ENCODE assay signal across 22 cellular contexts in the genomic region with DNA sequence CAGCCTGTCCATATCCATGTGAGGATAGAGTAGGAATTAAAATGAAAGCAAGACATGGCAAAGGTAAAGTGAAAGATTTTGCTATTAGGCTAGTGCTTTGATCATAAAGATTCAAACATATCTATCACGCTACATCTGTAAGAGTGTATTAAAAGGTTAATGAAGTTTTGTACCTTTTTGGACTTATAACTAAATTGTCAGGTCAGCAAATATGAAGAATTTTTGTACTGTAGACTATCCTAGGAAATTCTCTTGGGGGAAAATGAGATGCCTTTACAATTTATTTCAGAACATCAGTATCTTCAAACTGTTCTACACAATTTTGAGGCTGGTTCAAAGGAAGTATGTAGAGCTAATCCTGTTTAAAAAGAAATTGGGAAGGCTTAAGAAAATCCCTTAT.
DNase-seq lines count a peak whose midpoint lies in the region; ATAC-seq, FAIRE-seq and TF ChIP-seq lines count a peak whose summit lies in the region.
"Had no signal": no experiment of that assay in that cellular context is flagged by ENCODE, and none has a peak within 500 bp of the region (broad histone marks: within the 10 kb centered on the region; RNA-seq: fewer than 3 reads in every experiment).

No MANE protein-coding gene starts in this region.

- BruUV-seq in HepG2 (replicated peaks; lab: Mats Ljungman, UMichigan) (no TSS peak), IMR-90 (replicated peaks; lab: Mats Ljungman, UMichigan) (no TSS peak), K562 (replicated peaks; lab: Mats Ljungman, UMichigan) (no TSS peak)

- H2AK9ac ChIP-seq in IMR-90 (replicated peaks; ENCODE audit: low read depth, low read length, poor library complexity), result no peak overlapping the region

- H2AK5ac ChIP-seq in IMR-90 (ENCODE audit: low read depth, low read length), result no peak overlapping the region
- H2AK5ac ChIP-seq in trophoblast cell (ENCODE audit: low read length), result no peak overlapping the region

- dilution Hi-C loops in IMR-90 (cut with HindIII; ENCODE audit: low sequenced_read_pairs, unreplicated experiment), result no loop called here

- CTCF ChIA-PET in HepG2 (lab: Yijun Ruan, JAX; ENCODE audit: low intra/inter-chr PET ratio, low total read pairs) (no interaction called here), IMR-90 (lab: Yijun Ruan, JAX) (no interaction called here), K562 (lab: Yijun Ruan, JAX; ENCODE audit: low intra/inter-chr PET ratio) (no interaction called here)

- no peaks in the 10 kb centered on the region for H3K9me3 Mint-ChIP-seq in CD14-positive monocyte
- H3K9me3 Mint-ChIP-seq: CD4-positive, alpha-beta T cell had no signal

- TF ChIP-seq EP300 in HepG2 (IDR thresholded peaks at IDR 0.05; ENCODE audit: low read depth in 2 of 2, low read length in 2 of 2) (no peak), HepG2 (CRISPR knock-in tag; IDR thresholded peaks at IDR 0.05; ENCODE audit: borderline replicate concordance) (no peak), K562 (IDR thresholded peaks at IDR 0.05; ENCODE audit: low read length) (no peak)

- no peak overlapping the region for H4K5ac ChIP-seq in IMR-90 (ENCODE audit: low read depth, low read length)

- H3K9me1 ChIP-seq in IMR-90 (ENCODE audit: insufficient read depth, low read length) (no peaks in the 10 kb centered on the region), K562 (ENCODE audit: control insufficient read depth, insufficient read depth, low read length) (no peaks in the 10 kb centered on the region)

- H3K4me1 Mint-ChIP-seq in CD14-positive monocyte, result no peaks in the 10 kb centered on the region

- H3K79me1 ChIP-seq in IMR-90 (ENCODE audit: low read depth in 1 of 2, low read length in 2 of 2), result no peaks in the 10 kb centered on the region
- no peaks in the 10 kb centered on the region for H3K79me1 ChIP-seq in trophoblast cell (ENCODE audit: low read length)

- H3K9ac ChIP-seq in HepG2 (ENCODE audit: insufficient read depth, low read depth, low read length), result no peak overlapping the region
- no peak overlapping the region for H3K9ac ChIP-seq in IMR-90 (ENCODE audit: low read depth, low read length)
- H3K9ac ChIP-seq in K562 (ENCODE audit: insufficient read depth in 1 of 2, low read depth in 2 of 2, low read length in 2 of 2), result no peak overlapping the region
- H3K9ac ChIP-seq in trophoblast cell (ENCODE audit: low read length), result no peak overlapping the region
- H3K9ac ChIP-seq: BLaER1 had no signal

- H3K14ac ChIP-seq in IMR-90 (replicated peaks; ENCODE audit: low read depth, low read length) (no peak overlapping the region), trophoblast cell (ENCODE audit: low read length) (no peak overlapping the region)

- H3K18ac ChIP-seq in IMR-90 (ENCODE audit: low read depth, low read length), result no peak overlapping the region; the same call in 1 of the 2 replicates
- H3K18ac ChIP-seq in trophoblast cell (ENCODE audit: low read length), result no peak overlapping the region

- TF ChIP-seq RAD21 in HepG2 (CRISPR knock-in tag; IDR thresholded peaks at IDR 0.05) (no peak), IMR-90 (IDR thresholded peaks at IDR 0.05; ENCODE audit: low read length) (no peak), K562 (CRISPR knock-in tag; conservative IDR thresholded peaks at IDR 0.05 in 1 of 2, IDR thresholded peaks at IDR 0.05 in 1 of 2) (no peak)

- H3K79me2 ChIP-seq in HepG2 (ENCODE audit: insufficient read depth, low read length) (no peaks in the 10 kb centered on the region), K562 (ENCODE audit: control insufficient read depth, insufficient read depth, low read length) (no peaks in the 10 kb centered on the region), trophoblast cell (ENCODE audit: control insufficient read depth, insufficient read depth, low read length, poor library complexity) (no peaks in the 10 kb centered on the region)

- H4K12ac ChIP-seq in trophoblast cell (ENCODE audit: low read depth, low read length), result no peak overlapping the region

- H2BK120ac ChIP-seq in IMR-90 (ENCODE audit: low read depth, low read length) (no peak overlapping the region), trophoblast cell (ENCODE audit: insufficient read depth, low read length, poor library complexity) (peak overlapping the region; percentile 22)

- TF ChIP-seq POLR2A in HepG2 (IDR thresholded peaks at IDR 0.05; ENCODE audit: insufficient read depth in 1 of 2, low read depth in 2 of 2, low read length in 2 of 2) (no peak), right lobe of liver (IDR thresholded peaks at IDR 0.05) (no peak), IMR-90 (IDR thresholded peaks at IDR 0.05; ENCODE audit: low read depth, low read length) (no peak), K562 (conservative IDR thresholded peaks at IDR 0.05) (no peak)

- H3K36me3 ChIP-seq in HepG2 (replicated peaks in 1 of 2; ENCODE audit: control insufficient read depth in 1 of 2, insufficient read depth in 2 of 2, low read length in 2 of 2) (no peaks in the 10 kb centered on the region), right lobe of liver (no peaks in the 10 kb centered on the region), IMR-90 (ENCODE audit: control insufficient read depth, insufficient read depth, low read length) (no peaks in the 10 kb centered on the region), K562 (ENCODE audit: control insufficient read depth, insufficient read depth, low read length) (no peaks in the 10 kb centered on the region), trophoblast cell (ENCODE audit: control insufficient read depth in 1 of 2, insufficient read depth in 2 of 2, low read length in 2 of 2) (no peaks in the 10 kb centered on the region), HAP-1 (replicated peaks) (no peaks in the 10 kb centered on the region)
- H3K36me3 ChIP-seq: BE2C, BLaER1 had no signal

- H3K27me3 ChIP-seq in HepG2 (ENCODE audit: control insufficient read depth in 1 of 2, insufficient read depth in 2 of 2, low read length in 2 of 2), result no peaks in the 10 kb centered on the region
- H3K27me3 ChIP-seq in right lobe of liver, result no peaks in the 10 kb centered on the region
- no peaks in the 10 kb centered on the region for H3K27me3 ChIP-seq in IMR-90 (ENCODE audit: control insufficient read depth, insufficient read depth, low read length)
- H3K27me3 ChIP-seq in K562 (ENCODE audit: control insufficient read depth in 2 of 2, insufficient read depth in 2 of 2, low read length in 2 of 2), result no peaks in the 10 kb centered on the region
- H3K27me3 ChIP-seq in trophoblast cell (ENCODE audit: insufficient read depth, low read length), result no peaks in the 10 kb centered on the region
- H3K27me3 ChIP-seq in HAP-1 (ENCODE audit: low read depth), result no peaks in the 10 kb centered on the region
- H3K27me3 ChIP-seq: BE2C, BLaER1 had no signal

- no peaks in the 10 kb centered on the region for H3K36me3 Mint-ChIP-seq in CD14-positive monocyte
- H3K36me3 Mint-ChIP-seq: CD8-positive, alpha-beta T cell had no signal

- H3K27ac Mint-ChIP-seq in CD14-positive monocyte, result no peak overlapping the region
- H3K27ac Mint-ChIP-seq: CD4-positive, alpha-beta T cell; CD8-positive, alpha-beta T cell had no signal

- in situ Hi-C loops in HepG2 (cut with HindIII; ENCODE audit: extremely low pct_ligation_motif_present, low pct_unique_long_range_greater_than_20kb), result no loop called here
- in situ Hi-C loops in IMR-90 (cut with MboI; ENCODE audit: low sequenced_read_pairs), result no loop called here
- in situ Hi-C loops in K562 (cut with MboI), result no loop called here
- in situ Hi-C loops in HAP-1 (cut with MboI; ENCODE audit: low sequenced_read_pairs), result no loop called here

- H3K4me1 ChIP-seq in HepG2 (ENCODE audit: insufficient read depth, low read length), result no peaks in the 10 kb centered on the region
- H3K4me1 ChIP-seq in right lobe of liver, result no peaks in the 10 kb centered on the region
- peaks cover 2% of the 10 kb centered on the region for H3K4me1 ChIP-seq in IMR-90 (ENCODE audit: control insufficient read depth, insufficient read depth, low read length)
- no peaks in the 10 kb centered on the region for H3K4me1 ChIP-seq in K562 (replicated peaks in 1 of 2; ENCODE audit: control insufficient read depth in 2 of 2, insufficient read depth in 2 of 2, low read length in 2 of 2)
- H3K4me1 ChIP-seq in trophoblast cell (ENCODE audit: control insufficient read depth in 1 of 2, insufficient read depth in 2 of 2, low read length in 2 of 2), result no peaks in the 10 kb centered on the region
- H3K4me1 ChIP-seq in HAP-1, result peaks cover 2% of the 10 kb centered on the region
- H3K4me1 ChIP-seq: BE2C, BLaER1, Caco-2 had no signal

- no peak overlapping the region for H3K4me3 ChIP-seq in HepG2 (replicated peaks in 1 of 3; ENCODE audit: insufficient read depth in 1 of 3, low read depth in 2 of 3, low read length in 3 of 3)
- H3K4me3 ChIP-seq in right lobe of liver, result no peak overlapping the region
- no peak overlapping the region for H3K4me3 ChIP-seq in IMR-90 (ENCODE audit: insufficient read depth, low read depth, low read length)
- no peak overlapping the region for H3K4me3 ChIP-seq in K562
- H3K4me3 ChIP-seq in trophoblast cell (ENCODE audit: low read depth, low read length), result no peak overlapping the region
- H3K4me3 ChIP-seq in HAP-1, result no peak overlapping the region
- H3K4me3 ChIP-seq: BLaER1 had no signal

- H2BK5ac ChIP-seq in IMR-90 (ENCODE audit: low read depth, low read length, poor library complexity, severe bottlenecking) (no peak overlapping the region), trophoblast cell (ENCODE audit: low read depth, low read length, poor library complexity) (no peak overlapping the region)

- H4K8ac ChIP-seq in IMR-90 (ENCODE audit: low read depth in 2 of 2, low read length in 2 of 2) (no peak overlapping the region), trophoblast cell (ENCODE audit: low read depth, low read length) (no peak overlapping the region)

- H4K91ac ChIP-seq in IMR-90 (ENCODE audit: insufficient read depth, low read depth, low read length) (no peak overlapping the region), trophoblast cell (ENCODE audit: low read depth, low read length) (no peak overlapping the region)

- H2AFZ ChIP-seq in HepG2 (ENCODE audit: low read length) (no peak overlapping the region), IMR-90 (replicated peaks; ENCODE audit: low read length, poor library complexity) (no peak overlapping the region), K562 (ENCODE audit: low read depth, low read length) (no peak overlapping the region), trophoblast cell (ENCODE audit: insufficient read depth, low read length, poor library complexity) (no peak overlapping the region)

- H3K4me2 ChIP-seq in HepG2 (ENCODE audit: low read depth, low read length) (no peak overlapping the region), IMR-90 (ENCODE audit: low read depth, low read length) (no peak overlapping the region), K562 (ENCODE audit: insufficient read depth, low read length) (no peak overlapping the region), trophoblast cell (ENCODE audit: low read length) (no peak overlapping the region)
- H3K4me2 ChIP-seq: BLaER1 had no signal

- no peak for TF ChIP-seq CTCF in HepG2 (CRISPR knock-in tag; IDR thresholded peaks at IDR 0.05)
- TF ChIP-seq CTCF in right lobe of liver (IDR thresholded peaks at IDR 0.05), result no peak
- TF ChIP-seq CTCF in IMR-90 (conservative IDR thresholded peaks at IDR 0.05; ENCODE audit: low read depth, low read length), result no peak
- no peak for TF ChIP-seq CTCF in K562 (IDR thresholded peaks at IDR 0.05 in 2 of 3, conservative IDR thresholded peaks at IDR 0.05 in 1 of 3; ENCODE audit: insufficient read depth in 2 of 3, low read depth in 1 of 3, low read length in 3 of 3)
- no peak for TF ChIP-seq CTCF in CD14-positive monocyte (IDR thresholded peaks at IDR 0.05)

- no peak for FAIRE-seq in HepG2 (lab: Jason Lieb, UNC)
- no peak for FAIRE-seq in K562 (lab: Jason Lieb, UNC)
- FAIRE-seq: G401.6, GM12891, GM18507 had no signal

- no peaks in the 10 kb centered on the region for H3K27me3 Mint-ChIP-seq in CD14-positive monocyte (ENCODE audit: low read depth in 3 of 3)
- H3K27me3 Mint-ChIP-seq: CD4-positive, alpha-beta T cell had no signal

- H2BK20ac ChIP-seq in IMR-90 (ENCODE audit: low read depth, low read length), result no peak overlapping the region

- 0 out of 3 replicates have a peak overlapping the region, but pooled peaks have one; percentile 65 for H2BK15ac ChIP-seq in IMR-90 (ENCODE audit: low read depth, low read length)

- H3K27ac ChIP-seq in HepG2 (ENCODE audit: extremely low read length, insufficient read depth, low read length) (no peak overlapping the region), right lobe of liver (no peak overlapping the region), IMR-90 (ENCODE audit: insufficient read depth, low read length) (no peak overlapping the region), K562 (ENCODE audit: extremely low read depth, low read depth, low read length) (no peak overlapping the region), trophoblast cell (ENCODE audit: low read depth, low read length) (no peak overlapping the region), substantia nigra (ENCODE audit: low read depth, low read length, poor library complexity, severe bottlenecking) (no peak overlapping the region)
- H3K27ac ChIP-seq: 22Rv1, BLaER1 had no signal

- H3K9me3 ChIP-seq in HepG2 (ENCODE audit: low read length) (no peaks in the 10 kb centered on the region), right lobe of liver (no peaks in the 10 kb centered on the region), IMR-90 (ENCODE audit: control insufficient read depth, insufficient read depth, low read length) (no peaks in the 10 kb centered on the region), K562 (replicated peaks; ENCODE audit: control insufficient read depth, insufficient read depth, low read depth, low read length) (no peaks in the 10 kb centered on the region), trophoblast cell (ENCODE audit: insufficient read depth, low read depth, low read length) (no peaks in the 10 kb centered on the region), HAP-1 (no peaks in the 10 kb centered on the region)
- H3K9me3 ChIP-seq: BE2C, BLaER1 had no signal

- H3K4ac ChIP-seq in IMR-90 (ENCODE audit: low read depth, low read length) (no peak overlapping the region), trophoblast cell (ENCODE audit: low read depth, low read length) (no peak overlapping the region)

- H4K20me1 ChIP-seq in HepG2 (ENCODE audit: insufficient read depth, low read length), result no peaks in the 10 kb centered on the region
- no peaks in the 10 kb centered on the region for H4K20me1 ChIP-seq in IMR-90 (ENCODE audit: insufficient read depth, low read length)
- H4K20me1 ChIP-seq in K562 (replicated peaks; ENCODE audit: control insufficient read depth, insufficient read depth, low read length), result no peaks in the 10 kb centered on the region
- H4K20me1 ChIP-seq: BLaER1 had no signal

- no peak overlapping the region for H3K56ac ChIP-seq in IMR-90 (ENCODE audit: extremely low read depth, insufficient read depth, low read length)

- ATAC-seq in HepG2 (no peak), right lobe of liver (no peak), IMR-90 (ENCODE audit: low read depth) (no peak), K562 (no peak)
- ATAC-seq: CD8-positive, alpha-beta T cell had no signal

- H2BK12ac ChIP-seq in trophoblast cell (ENCODE audit: low read length), result no peak overlapping the region

- 3% methylated on average over 1 of the region's 1 CpG for WGBS in HepG2 (ENCODE audit: low lambda C conversion rate)
- 80% methylated on average over 1 of the region's 1 CpG for WGBS in right lobe of liver (ENCODE audit: insufficient coverage, low coverage, low lambda C conversion rate, missing lambda C conversion rate)
- WGBS in IMR-90 (ENCODE audit: extremely low coverage in 2 of 2, insufficient read length in 1 of 2), 2 experiments, result no CpG with 5 or more reads among the region's 1 CpG
- 0% methylated on average over 1 of the region's 1 CpG for WGBS in K562 (ENCODE audit: insufficient coverage, low coverage, missing lambda C conversion rate)
- no CpG with 5 or more reads among the region's 1 CpG for WGBS in trophoblast cell (ENCODE audit: extremely low coverage, insufficient coverage, insufficient read length)

- DNase-seq in HepG2 (ENCODE audit: low spot score), result no peak
- no peak for DNase-seq in right lobe of liver
- DNase-seq in IMR-90, result no peak
- no peak for DNase-seq in K562 (ENCODE audit: extremely low read depth in 1 of 4, low spot score in 3 of 4)
- DNase-seq in trophoblast cell, result no peak
- DNase-seq in substantia nigra (lab: John Stamatoyannopoulos, UW), result no peak
- no peak for DNase-seq in CD14-positive monocyte (ENCODE audit: low spot score)
- DNase-seq in HAP-1 (ENCODE audit: low spot score in 2 of 2), result no peak
- DNase-seq: ACHN; BE2C; C1 segment of cervical spinal cord; Caco-2; Calu3; CD4-positive, alpha-beta T cell; CD8-positive, alpha-beta T cell; DMS79 treated with DMSO at 0.1 percent for 48 hours; GF-D8 had no signal

- intact Hi-C loops in HepG2 (cut with micrococcal nuclease; ENCODE audit: unreplicated experiment), result no loop called here
- intact Hi-C loops in right lobe of liver (cut with DNase I), result no loop called here
- intact Hi-C loops in IMR-90 (cut with micrococcal nuclease), result no loop called here
- intact Hi-C loops in K562 (cut with micrococcal nuclease), result no loop called here
- intact Hi-C loops in CD14-positive monocyte (cut with micrococcal nuclease), result no loop called here

- H3K23ac ChIP-seq in IMR-90 (ENCODE audit: low read depth, low read length), result no peak overlapping the region
- H3K23ac ChIP-seq in trophoblast cell (ENCODE audit: low read length), result no peak overlapping the region

- POLR2A ChIA-PET in HepG2 (lab: Yijun Ruan, JAX), result no interaction called here
- POLR2A ChIA-PET in IMR-90 (lab: Charles Lee; ENCODE audit: unreplicated experiment), result no interaction called here
- POLR2A ChIA-PET in K562 (lab: Yijun Ruan, JAX), result no interaction called here

- peak overlapping the region in 1 of 2 donors; percentile 25 for H3K4me3 Mint-ChIP-seq in CD14-positive monocyte
- H3K4me3 Mint-ChIP-seq: CD4-positive, alpha-beta T cell; CD8-positive, alpha-beta T cell had no signal
